In genomic region chrX:21487832-21488231, GRCh38 we compare ENCODE assay signal across 11 cellular contexts.
DNase-seq lines count a peak whose midpoint lies in the region; ATAC-seq and TF ChIP-seq lines count a peak whose summit lies in the region.
"Had no signal": no experiment of that assay in that cellular context is flagged by ENCODE, and none has a peak within 500 bp of the region (broad histone marks: within the 10 kb centered on the region; RNA-seq: fewer than 3 reads in every experiment).

No MANE protein-coding gene starts in this region.

- no peak for ATAC-seq in GM19328 (IDR thresholded peaks at IDR 0.05; ENCODE audit: unreplicated experiment)
- ATAC-seq: K562 had no signal

- no peak for TF ChIP-seq CTCF in GM20000 (IDR thresholded peaks at IDR 0.05; ENCODE audit: extremely low read depth, missing control alignments)

- DNase-seq in DMS153 (lab: John Stamatoyannopoulos, UW) (peak; percentile 86), NCI-H146 treated with DMSO at 0.1 percent for 48 hours (lab: John Stamatoyannopoulos, UW; ENCODE audit: unreplicated experiment) (peak; percentile 74), NCI-H82 treated with DMSO at 0.1 percent for 48 hours (lab: John Stamatoyannopoulos, UW; ENCODE audit: unreplicated experiment) (peak; percentile 58), foreskin melanocyte (peak; percentile 16), cerebellar nuclear complex (lab: John Stamatoyannopoulos, UW) (no peak), GM20000 (ENCODE audit: low spot score) (no peak)
- no peak for DNase-seq in NK-92 treated with Interleukin-12 subunit alpha and Interleukin-12 subunit beta, amount 100 ng/mL, for 24 hours (lab: John Stamatoyannopoulos, UW)
- DNase-seq: H9, T1000 had no signal

Comparison
In these comparisons a context has a peak if more than half of its experiments do, and no peak if none do; other contexts are left out.
1. DNase-seq: peak in DMS153 (single experiment), NCI-H146 treated with DMSO at 0.1 percent for 48 hours (single experiment), NCI-H82 treated with DMSO at 0.1 percent for 48 hours (single experiment) and foreskin melanocyte (single experiment); none in cerebellar nuclear complex (0 of 2), GM20000 (single experiment) and NK-92 treated with Interleukin-12 subunit alpha and Interleukin-12 subunit beta, amount 100 ng/mL, for 24 hours (single experiment).